Comparison of ENCODE assay signal across 1 cellular context in the genomic region with DNA sequence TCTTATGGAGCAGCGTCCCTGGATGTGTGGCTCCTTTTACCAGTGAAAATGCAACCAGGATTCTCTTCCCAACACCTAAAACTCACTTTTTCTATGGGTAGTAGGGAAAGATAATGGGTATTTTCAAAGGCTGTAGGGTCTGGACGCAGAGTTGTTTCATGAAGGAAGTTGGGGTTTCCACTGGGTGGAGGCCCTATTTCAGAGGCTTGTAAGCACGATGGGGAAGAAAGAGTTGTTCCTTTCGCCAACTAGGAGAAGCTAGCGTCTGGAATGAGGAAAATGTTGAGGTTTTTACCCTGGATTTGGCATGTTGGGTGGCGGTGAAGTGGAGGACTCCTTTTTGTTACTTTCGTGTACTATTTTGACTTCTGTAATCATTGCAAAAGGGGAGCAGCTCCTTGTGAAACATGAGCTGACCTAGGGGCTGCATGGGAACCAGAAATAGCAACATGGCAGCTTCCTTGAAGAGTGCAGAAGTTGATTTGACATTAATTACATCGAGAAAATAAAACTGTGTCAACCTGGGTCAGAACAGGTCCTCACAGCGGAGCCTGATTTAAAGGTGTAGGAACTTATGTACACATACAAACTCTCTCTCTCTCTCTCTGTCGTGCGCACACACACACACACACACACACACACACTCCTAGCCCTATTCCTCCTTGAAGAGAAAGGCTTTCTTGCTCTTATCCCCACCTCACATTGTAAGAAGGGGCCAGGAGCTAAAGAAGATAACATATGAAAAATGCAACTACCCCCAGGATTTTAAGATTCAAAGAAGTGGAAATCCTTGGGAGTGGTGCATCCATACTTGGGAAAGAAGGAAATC.
TF ChIP-seq lines count a peak whose summit lies in the region.

No MANE protein-coding gene starts in this region.

TF ChIP-seq in HepG2, 621 proteins besides CTCF, POLR2A, EP300 and RAD21 (continued from another document):
- TF ChIP-seq, protein P1, sequence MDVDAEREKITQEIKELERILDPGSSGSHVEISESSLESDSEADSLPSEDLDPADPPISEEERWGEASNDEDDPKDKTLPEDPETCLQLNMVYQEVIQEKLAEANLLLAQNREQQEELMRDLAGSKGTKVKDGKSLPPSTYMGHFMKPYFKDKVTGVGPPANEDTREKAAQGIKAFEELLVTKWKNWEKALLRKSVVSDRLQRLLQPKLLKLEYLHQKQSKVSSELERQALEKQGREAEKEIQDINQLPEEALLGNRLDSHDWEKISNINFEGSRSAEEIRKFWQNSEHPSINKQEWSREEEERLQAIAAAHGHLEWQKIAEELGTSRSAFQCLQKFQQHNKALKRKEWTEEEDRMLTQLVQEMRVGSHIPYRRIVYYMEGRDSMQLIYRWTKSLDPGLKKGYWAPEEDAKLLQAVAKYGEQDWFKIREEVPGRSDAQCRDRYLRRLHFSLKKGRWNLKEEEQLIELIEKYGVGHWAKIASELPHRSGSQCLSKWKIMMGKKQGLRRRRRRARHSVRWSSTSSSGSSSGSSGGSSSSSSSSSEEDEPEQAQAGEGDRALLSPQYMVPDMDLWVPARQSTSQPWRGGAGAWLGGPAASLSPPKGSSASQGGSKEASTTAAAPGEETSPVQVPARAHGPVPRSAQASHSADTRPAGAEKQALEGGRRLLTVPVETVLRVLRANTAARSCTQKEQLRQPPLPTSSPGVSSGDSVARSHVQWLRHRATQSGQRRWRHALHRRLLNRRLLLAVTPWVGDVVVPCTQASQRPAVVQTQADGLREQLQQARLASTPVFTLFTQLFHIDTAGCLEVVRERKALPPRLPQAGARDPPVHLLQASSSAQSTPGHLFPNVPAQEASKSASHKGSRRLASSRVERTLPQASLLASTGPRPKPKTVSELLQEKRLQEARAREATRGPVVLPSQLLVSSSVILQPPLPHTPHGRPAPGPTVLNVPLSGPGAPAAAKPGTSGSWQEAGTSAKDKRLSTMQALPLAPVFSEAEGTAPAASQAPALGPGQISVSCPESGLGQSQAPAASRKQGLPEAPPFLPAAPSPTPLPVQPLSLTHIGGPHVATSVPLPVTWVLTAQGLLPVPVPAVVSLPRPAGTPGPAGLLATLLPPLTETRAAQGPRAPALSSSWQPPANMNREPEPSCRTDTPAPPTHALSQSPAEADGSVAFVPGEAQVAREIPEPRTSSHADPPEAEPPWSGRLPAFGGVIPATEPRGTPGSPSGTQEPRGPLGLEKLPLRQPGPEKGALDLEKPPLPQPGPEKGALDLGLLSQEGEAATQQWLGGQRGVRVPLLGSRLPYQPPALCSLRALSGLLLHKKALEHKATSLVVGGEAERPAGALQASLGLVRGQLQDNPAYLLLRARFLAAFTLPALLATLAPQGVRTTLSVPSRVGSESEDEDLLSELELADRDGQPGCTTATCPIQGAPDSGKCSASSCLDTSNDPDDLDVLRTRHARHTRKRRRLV (CRISPR knock-in tag; IDR thresholded peaks at IDR 0.05), result no peak
- TF ChIP-seq, protein P2, sequence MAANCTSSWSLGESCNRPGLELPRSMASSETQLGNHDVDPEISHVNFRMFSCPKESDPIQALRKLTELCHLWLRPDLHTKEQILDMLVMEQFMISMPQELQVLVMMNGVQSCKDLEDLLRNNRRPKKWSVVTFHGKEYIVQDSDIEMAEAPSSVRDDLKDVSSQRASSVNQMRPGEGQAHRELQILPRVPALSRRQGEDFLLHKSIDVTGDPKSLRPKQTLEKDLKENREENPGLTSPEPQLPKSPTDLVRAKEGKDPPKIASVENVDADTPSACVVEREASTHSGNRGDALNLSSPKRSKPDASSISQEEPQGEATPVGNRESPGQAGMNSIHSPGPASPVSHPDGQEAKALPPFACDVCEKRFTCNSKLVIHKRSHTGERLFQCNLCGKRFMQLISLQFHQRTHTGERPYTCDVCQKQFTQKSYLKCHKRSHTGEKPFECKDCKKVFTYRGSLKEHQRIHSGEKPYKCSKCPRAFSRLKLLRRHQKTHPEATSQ (CRISPR knock-in tag; IDR thresholded peaks at IDR 0.05; ENCODE audit: borderline replicate concordance), result no peak
- no peak for TF ChIP-seq ZNF343 (CRISPR knock-in tag; IDR thresholded peaks at IDR 0.05)
- TF ChIP-seq MIXL1 (CRISPR knock-in tag; IDR thresholded peaks at IDR 0.05), result no peak
